Comparison of ENCODE assay signal across 8 cellular contexts in the genomic region with DNA sequence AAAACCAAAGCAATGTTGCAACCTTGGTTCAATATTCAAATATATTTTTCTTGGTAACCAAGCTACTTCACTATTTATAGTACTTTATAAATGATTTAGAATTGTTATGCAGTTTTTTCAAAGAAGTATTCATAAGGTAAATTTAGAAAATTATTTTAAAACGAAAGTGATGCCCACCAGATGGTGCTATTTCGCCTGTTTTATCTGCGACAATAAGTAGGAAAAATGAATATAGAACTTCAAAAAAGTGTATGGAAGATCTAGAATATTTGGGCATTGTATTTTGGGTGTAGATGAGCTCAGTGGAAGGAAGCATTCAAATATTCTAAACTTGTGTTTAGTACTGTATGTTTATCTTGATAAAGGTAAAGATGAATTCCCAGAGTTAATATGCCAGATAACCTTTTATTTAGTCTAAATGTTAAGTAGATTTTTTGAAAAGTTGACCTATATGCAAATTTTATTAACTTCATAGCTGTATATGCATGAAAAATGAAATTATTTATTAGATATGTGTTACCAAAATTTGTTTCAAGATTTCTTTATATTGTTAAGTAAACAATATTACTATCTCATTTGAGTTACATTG.
A peak's percentile ranks its signal among the peaks of the same experiment; 100 is the strongest.
DNase-seq lines count a peak whose midpoint lies in the region; ATAC-seq, FAIRE-seq and TF ChIP-seq lines count a peak whose summit lies in the region.

No MANE protein-coding gene starts in this region.

- H3K36me3 ChIP-seq in bronchial epithelial cell (ENCODE audit: control insufficient read depth, insufficient read depth, low read length), result peaks cover 2% of the 10 kb centered on the region

- DNase-seq in stimulated activated naive CD4-positive, alpha-beta T cell (lab: John Stamatoyannopoulos, UW), result peak in 4 of 6 experiments; percentile 3 to 37 (median 17)
- no peak for DNase-seq in stimulated activated naive CD4-positive, alpha-beta T cell treated with Interleukin-2 at 50 U/mL for 16 hours (lab: John Stamatoyannopoulos, UW)
- DNase-seq in NCI-H146 (lab: John Stamatoyannopoulos, UW) (peak; percentile 51), bronchial epithelial cell (ENCODE audit: low read depth) (peak; percentile 49), middle frontal gyrus (ENCODE audit: extremely low spot score, low spot score) (peak; percentile 20), activated T-cell treated with anti-CD3 and anti-CD28 coated beads for 4 hours (no peak)

- no peak for FAIRE-seq in bronchial epithelial cell (lab: Jason Lieb, UNC)

- TF ChIP-seq CTCF in bronchial epithelial cell (IDR thresholded peaks at IDR 0.05; ENCODE audit: insufficient read depth, low read length, severe bottlenecking), result peak; percentile 10

- no peak overlapping the region for H3K4me3 ChIP-seq in bronchial epithelial cell (ENCODE audit: low read depth, low read length)

- ATAC-seq in GM19023 (IDR thresholded peaks at IDR 0.05; ENCODE audit: unreplicated experiment) (no peak), HG02642 (IDR thresholded peaks at IDR 0.05; ENCODE audit: poor library complexity, unreplicated experiment) (no peak)

- H3K27me3 ChIP-seq in bronchial epithelial cell (ENCODE audit: control insufficient read depth, insufficient read depth, low read length), result no peaks in the 10 kb centered on the region

Comparison
In these comparisons a context has a peak if more than half of its experiments do, and no peak if none do; other contexts are left out.
1. DNase-seq: peak in stimulated activated naive CD4-positive, alpha-beta T cell (4 of 6), NCI-H146 (single experiment), bronchial epithelial cell (single experiment) and middle frontal gyrus (single experiment); none in stimulated activated naive CD4-positive, alpha-beta T cell treated with Interleukin-2 at 50 U/mL for 16 hours (single experiment) and activated T-cell treated with anti-CD3 and anti-CD28 coated beads for 4 hours (single experiment).